Comparison of ENCODE assay signal across 25 cellular contexts in the genomic region with DNA sequence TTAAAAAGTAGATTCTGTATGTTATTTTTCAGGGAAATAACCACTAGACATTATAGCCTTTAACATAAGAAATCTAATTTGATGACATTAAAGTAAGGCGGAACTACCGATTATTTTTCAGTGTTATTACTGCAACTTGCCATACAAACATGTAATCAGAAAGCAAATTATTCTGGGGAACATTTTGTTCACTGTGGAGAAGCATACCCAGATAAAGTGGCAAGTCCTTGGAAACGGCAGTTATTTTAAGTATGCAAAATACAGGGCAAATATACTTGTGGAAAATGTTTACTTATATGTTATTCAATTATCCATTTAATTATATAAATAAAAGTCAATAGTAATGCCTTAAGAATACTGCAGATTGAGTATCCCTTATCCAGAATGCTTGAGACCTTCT.
"Had no signal": no experiment of that assay in that cellular context is flagged by ENCODE, and none has a peak within 500 bp of the region (broad histone marks: within the 10 kb centered on the region; RNA-seq: fewer than 3 reads in every experiment).

No MANE protein-coding gene starts in this region.

- H3K9me3 ChIP-seq: breast epithelium, MG63, SJSA1 had no signal

- H3K36me3 Mint-ChIP-seq: activated naive CD8-positive, alpha-beta T cell treated with anti-CD3 and anti-CD28 coated beads, Interleukin-2, amount 10 ng/mL, durations not matched to agents 7 days and 5 days had no signal

- H3K4me3 ChIP-seq: breast epithelium, MG63, SJSA1 had no signal

- H3K9me3 Mint-ChIP-seq: activated naive CD8-positive, alpha-beta T cell treated with anti-CD3 and anti-CD28 coated beads, Interleukin-2, amount 10 ng/mL, durations not matched to agents 7 days and 5 days; T-helper 1 cell treated with Interleukin-12 subunit alpha and Interleukin-12 subunit beta and Interleukin-4 antibody, amounts not matched to agents 30 μg/mL and 1 μg/mL, for 36 hours had no signal

- H3K27ac ChIP-seq: breast epithelium, KMS-11, SJSA1 had no signal

- H3K4me1 Mint-ChIP-seq: activated naive CD8-positive, alpha-beta T cell treated with anti-CD3 and anti-CD28 coated beads, Interleukin-2, amount 10 ng/mL, durations not matched to agents 7 days and 5 days had no signal

- H3K9ac ChIP-seq: KMS-11 had no signal

- ATAC-seq: activated CD8-positive, alpha-beta T cell treated with anti-CD3 and anti-CD28 coated beads, Interleukin-2, amount 10 ng/mL, durations not matched to agents 7 days and 5 days; Panc1 had no signal

- H3K27ac Mint-ChIP-seq: activated CD8-positive, alpha-beta T cell treated with anti-CD3 and anti-CD28 coated beads, Interleukin-2, amount 10 ng/mL, durations not matched to agents 7 days and 5 days; activated naive CD8-positive, alpha-beta T cell treated with anti-CD3 and anti-CD28 coated beads, Interleukin-2, amount 10 ng/mL, durations not matched to agents 7 days and 5 days; T-helper 1 cell treated with Interleukin-12 subunit alpha and Interleukin-12 subunit beta and Interleukin-4 antibody, amounts not matched to agents 30 μg/mL and 1 μg/mL, for 36 hours had no signal

- H3K4me3 Mint-ChIP-seq: activated CD8-positive, alpha-beta T cell treated with anti-CD3 and anti-CD28 coated beads, Interleukin-2, amount 10 ng/mL, durations not matched to agents 7 days and 5 days; activated naive CD8-positive, alpha-beta T cell treated with anti-CD3 and anti-CD28 coated beads, Interleukin-2, amount 10 ng/mL, durations not matched to agents 7 days and 5 days; T-helper 1 cell treated with Interleukin-12 subunit alpha and Interleukin-12 subunit beta and Interleukin-4 antibody, amounts not matched to agents 30 μg/mL and 1 μg/mL, for 36 hours had no signal

- DNase-seq: activated CD4-positive, alpha-beta T cell treated with anti-CD3 and anti-CD28 coated beads for 48 hours; activated CD4-positive, alpha-beta T cell treated with anti-CD3 and anti-CD28 coated beads, Interleukin-2, amount 50 U/mL, for 4 hours; activated CD4-positive, CD25-positive, alpha-beta regulatory T cell treated with anti-CD3 and anti-CD28 coated beads, Interleukin-2, amount 50 U/mL, for 72 hours; activated CD8-positive, alpha-beta memory T cell treated with anti-CD3 and anti-CD28 coated beads, Interleukin-2, amount 50 U/mL, for 48 hours; activated CD8-positive, alpha-beta T cell treated with anti-CD3 and anti-CD28 coated beads, Interleukin-2, amount 10 ng/mL, durations not matched to agents 7 days and 5 days; activated naive CD4-positive, alpha-beta T cell treated with anti-CD3 and anti-CD28 coated beads, Interleukin-2, amount 50 U/mL, for 16 hours; activated naive CD8-positive, alpha-beta T cell treated with anti-CD3 and anti-CD28 coated beads, Interleukin-2, amount 10 ng/mL, durations not matched to agents 7 days and 5 days; activated T-cell treated with anti-CD3 and anti-CD28 coated beads, Interleukin-2, amount 50 U/mL, for 1 hour; aorta; central memory CD4-positive, alpha-beta T cell; MG63; NCI-H1105; NCI-H1436; NCI-H1694 treated with DMSO at 0.1 percent for 48 hours; NCI-H2081; NCI-H510A treated with DMSO at 0.1 percent for 48 hours; NCI-H69; NK-92 treated with Interleukin-12 subunit alpha and Interleukin-12 subunit beta, amount 100 ng/mL, for 24 hours; RPMI8226; SHP77 had no signal

- H3K36me3 ChIP-seq: breast epithelium had no signal
